9 cellular contexts compared by ENCODE assay signal in the genomic region with DNA sequence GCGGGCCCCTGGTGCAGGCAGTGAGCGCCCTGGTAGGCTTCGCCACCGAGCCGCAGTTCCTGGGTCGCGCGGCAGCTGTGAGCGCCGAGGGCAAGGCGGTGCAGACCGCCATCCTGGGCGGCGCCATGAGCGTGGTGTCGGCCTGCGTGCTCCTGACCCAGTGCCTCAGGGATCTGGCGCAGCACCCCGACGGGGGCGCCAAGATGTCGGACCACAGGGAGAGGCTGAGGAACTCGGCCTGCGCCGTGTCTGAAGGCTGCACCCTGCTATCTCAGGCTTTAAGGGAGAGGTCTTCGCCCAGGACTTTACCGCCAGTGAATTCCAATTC. TPM values are rescaled to one million over a fixed set of nuclear protein-coding genes. Genes with fewer than 3 reads are reported as not detected.
A peak's percentile ranks its signal among the peaks of the same experiment; 100 is the strongest.
DNase-seq lines count a peak whose midpoint lies in the region; ATAC-seq and TF ChIP-seq lines count a peak whose summit lies in the region.
"Had no signal": no experiment of that assay in that cellular context is flagged by ENCODE, and none has a peak within 500 bp of the region (broad histone marks: within the 10 kb centered on the region; RNA-seq: fewer than 3 reads in every experiment).

No MANE protein-coding gene starts in this region.

- CTCF ChIA-PET in T-cell (lab: Charles Lee) = interaction anchor here (0.6 to 1.8 kb wide), 2 partner anchors 62 to 263 kb away, joined by 3 to 4 read pairs; no protein-coding TSS in a partner anchor

- TF ChIP-seq CTCF in GM06990 (IDR thresholded peaks at IDR 0.05; ENCODE audit: insufficient read depth, low read length, poor library complexity, severe bottlenecking) (no peak), fibroblast of villous mesenchyme (IDR thresholded peaks at IDR 0.05; ENCODE audit: insufficient read depth, low read depth, low read length) (no peak)

- ATAC-seq in T-cell (replicated peaks in 1 of 4) (no peak), GM21390 (IDR thresholded peaks at IDR 0.05; ENCODE audit: unreplicated experiment) (no peak)

- no peaks in the 10 kb centered on the region for H3K27me3 ChIP-seq in GM06990 (replicated peaks; ENCODE audit: control insufficient read depth, insufficient read depth, low read length)

- H3K27me3 Mint-ChIP-seq in T-cell = no peaks in the 10 kb centered on the region

- no peaks in the 10 kb centered on the region for H3K9me3 Mint-ChIP-seq in T-cell

- H3K27ac Mint-ChIP-seq in T-cell = peak overlapping the region in 1 of 2 donors; percentile 73

- peak; percentile 16 for DNase-seq in GM06990 (ENCODE audit: extremely low read depth, insufficient read length)
- no peak for DNase-seq in T-cell
- DNase-seq in fibroblast of villous mesenchyme (ENCODE audit: low read depth) = no peak
- no peak for DNase-seq in skeletal muscle cell (ENCODE audit: low read depth)
- no peak for DNase-seq in NCI-H2171 (lab: John Stamatoyannopoulos, UW)
- no peak for DNase-seq in head of caudate nucleus
- DNase-seq in NCI-H526 (lab: John Stamatoyannopoulos, UW) = no peak
- DNase-seq: NCI-H748 treated with DMSO at 0.1 percent for 48 hours had no signal

- intact Hi-C loops in head of caudate nucleus (cut with DNase I) = loop anchor here (10.0 kb wide), 1 partner anchor 52 kb away; no protein-coding TSS in a partner anchor

- H3K36me3 Mint-ChIP-seq in T-cell = peaks cover 16% of the 10 kb centered on the region

- H3K36me3 ChIP-seq in GM06990 (ENCODE audit: control insufficient read depth, insufficient read depth, low read length) = peaks cover 4% of the 10 kb centered on the region; the same call in 1 of the 2 replicates

- H3K4me1 Mint-ChIP-seq in T-cell = peaks cover 58 to 67% (median 64%) of the 10 kb centered on the region in 3 donors

- POLR2A ChIA-PET in T-cell (lab: Charles Lee) = interaction anchor here in 1 of 2 donors (0.6 kb wide), 1 partner anchor 18 kb away, joined by 4 read pairs; no protein-coding TSS in a partner anchor

- H3K4me3 Mint-ChIP-seq in T-cell = peak overlapping the region; percentile 3 to 79 (median 70)

- H3K4me3 ChIP-seq in GM06990 (replicated peaks; ENCODE audit: low read depth, low read length) = peak overlapping the region; percentile 69
- H3K4me3 ChIP-seq in fibroblast of villous mesenchyme (ENCODE audit: low read depth, low read length) = peak overlapping the region; percentile 89
- peak overlapping the region; percentile 87 for H3K4me3 ChIP-seq in skeletal muscle cell (ENCODE audit: low read depth, low read length)

RNA-seq across cellular contexts. Expression of a gene that starts 2.3 kb away (rescaled TPM):
- total RNA-seq in T-cell (10 to 100 TPM; 10.9 to 36.2 (median 29.8) TPM), fibroblast of villous mesenchyme (13.4 and 15.8 TPM in 2 replicates)

RNA-seq across cellular contexts. Expression of a gene that starts 13.4 kb away (rescaled TPM):
- total RNA-seq in T-cell (10 to 100 TPM; 17.7 to 32.8 (median 30.7) TPM), fibroblast of villous mesenchyme (17.1 and 24.2 TPM in 2 replicates)
